Comparison of ENCODE assay signal across 1 cellular context in the genomic region with DNA sequence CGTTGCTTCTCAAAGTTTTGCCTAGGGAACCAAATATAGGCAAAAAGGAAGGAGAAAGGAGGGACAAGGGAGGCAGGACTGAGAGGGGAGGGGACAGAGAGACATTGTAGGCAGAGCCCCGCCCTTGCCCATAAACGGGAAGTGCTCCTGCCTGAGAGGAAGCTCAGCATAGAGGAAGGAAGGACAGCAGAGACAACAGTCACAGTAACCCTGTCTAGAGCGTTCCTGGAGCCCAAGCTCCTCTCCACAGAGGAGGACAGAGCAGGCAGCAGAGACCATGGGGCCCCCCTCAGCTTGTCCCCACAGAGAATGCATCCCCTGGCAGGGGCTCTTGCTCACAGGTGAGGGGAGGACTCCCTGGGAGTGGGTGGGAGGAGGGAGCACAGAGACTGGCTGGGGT.
TF ChIP-seq lines count a peak whose summit lies in the region.

A gene (plus strand): TSS at position 169 of the 400 bp plus-strand sequence. CDS start 109 bp downstream, at position 278.

TF ChIP-seq in K562, 482 proteins besides CTCF, POLR2A, EP300 and RAD21 (continued from another document):
- TF ChIP-seq, protein P1, sequence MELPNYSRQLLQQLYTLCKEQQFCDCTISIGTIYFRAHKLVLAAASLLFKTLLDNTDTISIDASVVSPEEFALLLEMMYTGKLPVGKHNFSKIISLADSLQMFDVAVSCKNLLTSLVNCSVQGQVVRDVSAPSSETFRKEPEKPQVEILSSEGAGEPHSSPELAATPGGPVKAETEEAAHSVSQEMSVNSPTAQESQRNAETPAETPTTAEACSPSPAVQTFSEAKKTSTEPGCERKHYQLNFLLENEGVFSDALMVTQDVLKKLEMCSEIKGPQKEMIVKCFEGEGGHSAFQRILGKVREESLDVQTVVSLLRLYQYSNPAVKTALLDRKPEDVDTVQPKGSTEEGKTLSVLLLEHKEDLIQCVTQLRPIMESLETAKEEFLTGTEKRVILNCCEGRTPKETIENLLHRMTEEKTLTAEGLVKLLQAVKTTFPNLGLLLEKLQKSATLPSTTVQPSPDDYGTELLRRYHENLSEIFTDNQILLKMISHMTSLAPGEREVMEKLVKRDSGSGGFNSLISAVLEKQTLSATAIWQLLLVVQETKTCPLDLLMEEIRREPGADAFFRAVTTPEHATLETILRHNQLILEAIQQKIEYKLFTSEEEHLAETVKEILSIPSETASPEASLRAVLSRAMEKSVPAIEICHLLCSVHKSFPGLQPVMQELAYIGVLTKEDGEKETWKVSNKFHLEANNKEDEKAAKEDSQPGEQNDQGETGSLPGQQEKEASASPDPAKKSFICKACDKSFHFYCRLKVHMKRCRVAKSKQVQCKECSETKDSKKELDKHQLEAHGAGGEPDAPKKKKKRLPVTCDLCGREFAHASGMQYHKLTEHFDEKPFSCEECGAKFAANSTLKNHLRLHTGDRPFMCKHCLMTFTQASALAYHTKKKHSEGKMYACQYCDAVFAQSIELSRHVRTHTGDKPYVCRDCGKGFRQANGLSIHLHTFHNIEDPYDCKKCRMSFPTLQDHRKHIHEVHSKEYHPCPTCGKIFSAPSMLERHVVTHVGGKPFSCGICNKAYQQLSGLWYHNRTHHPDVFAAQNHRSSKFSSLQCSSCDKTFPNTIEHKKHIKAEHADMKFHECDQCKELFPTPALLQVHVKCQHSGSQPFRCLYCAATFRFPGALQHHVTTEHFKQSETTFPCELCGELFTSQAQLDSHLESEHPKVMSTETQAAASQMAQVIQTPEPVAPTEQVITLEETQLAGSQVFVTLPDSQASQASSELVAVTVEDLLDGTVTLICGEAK (IDR thresholded peaks at IDR 0.05), result peak; percentile 53; the same call in 1 of the 2 replicates
- TF ChIP-seq, protein P1 (CRISPR knock-in tag; IDR thresholded peaks at IDR 0.05), result no peak
- TF ChIP-seq, protein P2, sequence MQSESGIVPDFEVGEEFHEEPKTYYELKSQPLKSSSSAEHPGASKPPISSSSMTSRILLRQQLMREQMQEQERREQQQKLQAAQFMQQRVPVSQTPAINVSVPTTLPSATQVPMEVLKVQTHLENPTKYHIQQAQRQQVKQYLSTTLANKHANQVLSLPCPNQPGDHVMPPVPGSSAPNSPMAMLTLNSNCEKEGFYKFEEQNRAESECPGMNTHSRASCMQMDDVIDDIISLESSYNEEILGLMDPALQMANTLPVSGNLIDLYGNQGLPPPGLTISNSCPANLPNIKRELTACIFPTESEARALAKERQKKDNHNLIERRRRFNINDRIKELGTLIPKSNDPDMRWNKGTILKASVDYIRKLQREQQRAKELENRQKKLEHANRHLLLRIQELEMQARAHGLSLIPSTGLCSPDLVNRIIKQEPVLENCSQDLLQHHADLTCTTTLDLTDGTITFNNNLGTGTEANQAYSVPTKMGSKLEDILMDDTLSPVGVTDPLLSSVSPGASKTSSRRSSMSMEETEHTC (IDR thresholded peaks at IDR 0.05), result no peak
- TF ChIP-seq ELF1 (tag; IDR thresholded peaks at IDR 0.05), result peak; percentile 28; the same call in 1 of the 2 replicates
- TF ChIP-seq GABPA (tag; conservative IDR thresholded peaks at IDR 0.05; ENCODE audit: low read depth), result peak; percentile 71
